20 cellular contexts compared by ENCODE assay signal in genomic region chr7:157892751-157893150, GRCh38.
"Had no signal": no experiment of that assay in that cellular context is flagged by ENCODE, and none has a peak within 500 bp of the region (broad histone marks: within the 10 kb centered on the region; RNA-seq: fewer than 3 reads in every experiment).

No MANE protein-coding gene starts in this region.

- ATAC-seq: K562 had no signal

- H3K27ac ChIP-seq: HL-60, KMS-11, SJSA1, SK-N-MC had no signal

- H3K36me3 ChIP-seq: SJSA1 had no signal

- H3K27me3 ChIP-seq: SJSA1 had no signal

- H3K4me3 Mint-ChIP-seq: IgD-negative memory B cell had no signal

- H3K4me2 ChIP-seq: KMS-11 had no signal

- DNase-seq: Kasumi-1, MM.1S, NCI-H1092 treated with DMSO at 0.1 percent for 48 hours, NCI-H1436 treated with DMSO at 0.1 percent for 48 hours, NCI-H1694, NCI-H187 treated with DMSO at 0.1 percent for 48 hours, NCI-H2029 treated with DMSO at 0.1 percent for 48 hours, NCI-H2227 treated with DMSO at 0.1 percent for 48 hours, NCI-H524, NCI-H526 treated with DMSO at 0.1 percent for 48 hours, NCI-H748 treated with DMSO at 0.1 percent for 48 hours, Right ventricle myocardium superior, RPMI8226, SIG-M5 had no signal

- H3K27ac Mint-ChIP-seq: IgD-negative memory B cell had no signal

- H3K4me3 ChIP-seq: K562, SJSA1, SK-N-MC had no signal

- H3K4me1 Mint-ChIP-seq: IgD-negative memory B cell had no signal

- H3K4me1 ChIP-seq: SJSA1 had no signal
